ENCODE assay signal across 20 cellular contexts in genomic region chrX:149274516-149275105, GRCh38.
A peak's percentile ranks its signal among the peaks of the same experiment; 100 is the strongest.
DNase-seq lines count a peak whose midpoint lies in the region; ATAC-seq and TF ChIP-seq lines count a peak whose summit lies in the region.
"Had no signal": no experiment of that assay in that cellular context is flagged by ENCODE, and none has a peak within 500 bp of the region (broad histone marks: within the 10 kb centered on the region; RNA-seq: fewer than 3 reads in every experiment).

No MANE protein-coding gene starts in this region.

- H3K79me2 ChIP-seq in ACC112 (ENCODE audit: control insufficient read depth, insufficient read depth, low read length, unreplicated experiment), result no peaks in the 10 kb centered on the region

- H3K27ac ChIP-seq in ACC112 (ENCODE audit: low read depth, low read length), result peak overlapping the region; percentile 79
- H3K27ac ChIP-seq: C4-2B, neutrophil, spleen, tibial nerve had no signal

- peaks cover 33% of the 10 kb centered on the region for H3K4me1 ChIP-seq in ACC112 (ENCODE audit: control insufficient read depth, insufficient read depth, low read length, unreplicated experiment)
- H3K4me1 ChIP-seq: spleen, tibial nerve had no signal

- no peaks in the 10 kb centered on the region for H3K27me3 ChIP-seq in ACC112 (ENCODE audit: insufficient read depth, low read length)
- H3K27me3 ChIP-seq: neutrophil, spleen, tibial nerve had no signal

- no peak for ATAC-seq in GM19351 (IDR thresholded peaks at IDR 0.05; ENCODE audit: unreplicated experiment)
- ATAC-seq in GM18861 (IDR thresholded peaks at IDR 0.05; ENCODE audit: unreplicated experiment), result no peak
- ATAC-seq in HG03439 (IDR thresholded peaks at IDR 0.05; ENCODE audit: unreplicated experiment), result no peak
- ATAC-seq: activated CD8-positive, alpha-beta T cell treated with anti-CD3 and anti-CD28 coated beads for 36 hours had no signal

- DNase-seq in M059J (ENCODE audit: low read depth) (peak; percentile 21), cardiac fibroblast (ENCODE audit: low read depth in 2 of 2) (peak; percentile 9 to 44), kidney tubule cell (ENCODE audit: low spot score) (peak; percentile 17), activated gamma-delta T cell (lab: John Stamatoyannopoulos, UW) (no peak)
- DNase-seq: activated B cell treated with CpG ODN at 0.5 μM for 24 hours; activated CD8-positive, alpha-beta T cell treated with anti-CD3 and anti-CD28 coated beads for 36 hours; GDM1; HCEC 1CT; NCI-H2171; NCI-H524; spleen; stimulated activated CD4-positive, alpha-beta T cell treated with anti-CD3 and anti-CD28 coated beads, Interleukin-4, amount 100 ng/mL, for 1 hour; stimulated activated naive CD4-positive, alpha-beta T cell had no signal

- H3K36me3 ChIP-seq in ACC112 (ENCODE audit: insufficient read depth, low read length), result no peaks in the 10 kb centered on the region
- H3K36me3 ChIP-seq: neutrophil, spleen, tibial nerve had no signal

- H2AFZ ChIP-seq in ACC112 (ENCODE audit: low read length, unreplicated experiment), result no peak overlapping the region

- no peak overlapping the region for H3K4me3 ChIP-seq in ACC112 (ENCODE audit: low read depth, low read length)
- no peak overlapping the region for H3K4me3 ChIP-seq in cardiac fibroblast (replicated peaks in 1 of 2; ENCODE audit: low read depth in 2 of 2, low read length in 2 of 2)
- H3K4me3 ChIP-seq: spleen, tibial nerve had no signal

- TF ChIP-seq CTCF in cardiac fibroblast (IDR thresholded peaks at IDR 0.05; ENCODE audit: low read depth, low read length), result no peak
